Comparison of ENCODE assay signal across 1 cellular context in the genomic region with DNA sequence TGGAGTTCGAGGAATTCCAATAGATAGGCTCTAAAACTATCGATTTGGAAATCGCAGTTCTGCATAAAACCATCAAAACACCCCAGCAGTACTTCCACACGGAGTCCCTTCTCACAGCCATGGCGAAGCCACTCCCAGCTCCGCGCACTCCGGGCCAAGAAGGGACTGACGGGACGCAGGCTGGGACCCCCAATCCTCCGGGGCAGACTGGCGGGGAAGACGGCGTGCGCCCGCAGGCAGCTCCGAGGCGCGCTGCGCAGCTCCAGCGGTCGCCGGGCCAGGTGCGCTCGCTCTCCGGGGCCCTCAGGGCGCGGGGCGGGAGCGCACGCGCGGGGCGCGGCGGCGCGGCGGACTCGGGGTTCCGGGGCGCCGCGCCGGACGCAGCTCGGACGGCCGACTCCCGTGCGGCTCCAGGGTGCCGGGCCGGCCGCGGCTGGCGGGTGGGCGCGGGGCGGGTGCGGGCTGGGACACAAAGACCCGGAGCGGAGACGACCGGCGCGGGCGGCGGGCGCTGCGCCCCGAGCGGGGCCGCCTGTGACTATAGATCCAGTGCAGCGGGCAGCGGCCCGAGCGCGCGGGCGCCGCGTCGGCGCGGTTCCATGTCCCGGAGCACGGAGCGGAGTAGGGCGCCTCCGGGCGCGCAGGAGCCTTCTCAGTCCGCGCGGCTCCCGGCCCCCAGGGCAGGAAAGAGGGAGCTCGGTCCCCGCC.
TF ChIP-seq lines count a peak whose summit lies in the region.

No MANE protein-coding gene starts in this region.

TF ChIP-seq in HepG2, 621 proteins besides CTCF, POLR2A, EP300 and RAD21:
- TF ChIP-seq, protein P1, sequence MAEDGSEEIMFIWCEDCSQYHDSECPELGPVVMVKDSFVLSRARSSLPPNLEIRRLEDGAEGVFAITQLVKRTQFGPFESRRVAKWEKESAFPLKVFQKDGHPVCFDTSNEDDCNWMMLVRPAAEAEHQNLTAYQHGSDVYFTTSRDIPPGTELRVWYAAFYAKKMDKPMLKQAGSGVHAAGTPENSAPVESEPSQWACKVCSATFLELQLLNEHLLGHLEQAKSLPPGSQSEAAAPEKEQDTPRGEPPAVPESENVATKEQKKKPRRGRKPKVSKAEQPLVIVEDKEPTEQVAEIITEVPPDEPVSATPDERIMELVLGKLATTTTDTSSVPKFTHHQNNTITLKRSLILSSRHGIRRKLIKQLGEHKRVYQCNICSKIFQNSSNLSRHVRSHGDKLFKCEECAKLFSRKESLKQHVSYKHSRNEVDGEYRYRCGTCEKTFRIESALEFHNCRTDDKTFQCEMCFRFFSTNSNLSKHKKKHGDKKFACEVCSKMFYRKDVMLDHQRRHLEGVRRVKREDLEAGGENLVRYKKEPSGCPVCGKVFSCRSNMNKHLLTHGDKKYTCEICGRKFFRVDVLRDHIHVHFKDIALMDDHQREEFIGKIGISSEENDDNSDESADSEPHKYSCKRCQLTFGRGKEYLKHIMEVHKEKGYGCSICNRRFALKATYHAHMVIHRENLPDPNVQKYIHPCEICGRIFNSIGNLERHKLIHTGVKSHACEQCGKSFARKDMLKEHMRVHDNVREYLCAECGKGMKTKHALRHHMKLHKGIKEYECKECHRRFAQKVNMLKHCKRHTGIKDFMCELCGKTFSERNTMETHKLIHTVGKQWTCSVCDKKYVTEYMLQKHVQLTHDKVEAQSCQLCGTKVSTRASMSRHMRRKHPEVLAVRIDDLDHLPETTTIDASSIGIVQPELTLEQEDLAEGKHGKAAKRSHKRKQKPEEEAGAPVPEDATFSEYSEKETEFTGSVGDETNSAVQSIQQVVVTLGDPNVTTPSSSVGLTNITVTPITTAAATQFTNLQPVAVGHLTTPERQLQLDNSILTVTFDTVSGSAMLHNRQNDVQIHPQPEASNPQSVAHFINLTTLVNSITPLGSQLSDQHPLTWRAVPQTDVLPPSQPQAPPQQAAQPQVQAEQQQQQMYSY (CRISPR knock-in tag; IDR thresholded peaks at IDR 0.05): no peak
- TF ChIP-seq KDM6A (CRISPR knock-in tag; IDR thresholded peaks at IDR 0.05; ENCODE audit: low read depth) (no peak), RBFOX2 (IDR thresholded peaks at IDR 0.05; ENCODE audit: low read depth, low read length) (no peak), LCORL (IDR thresholded peaks at IDR 0.05) (no peak), LCORL (CRISPR knock-in tag; IDR thresholded peaks at IDR 0.05) (no peak), MBNL3 (CRISPR knock-in tag; conservative IDR thresholded peaks at IDR 0.05) (no peak), SIX1 (CRISPR knock-in tag; IDR thresholded peaks at IDR 0.05; ENCODE audit: borderline replicate concordance) (no peak), ZBTB7B (CRISPR knock-in tag; IDR thresholded peaks at IDR 0.05) (no peak), KDM1A (CRISPR knock-in tag; IDR thresholded peaks at IDR 0.05) (no peak), KLF16 (CRISPR knock-in tag; IDR thresholded peaks at IDR 0.05) (no peak), GFI1 (CRISPR knock-in tag; IDR thresholded peaks at IDR 0.05; ENCODE audit: borderline replicate concordance) (no peak), HIVEP1 (CRISPR knock-in tag; IDR thresholded peaks at IDR 0.05) (no peak), FOXP1 (IDR thresholded peaks at IDR 0.05) (no peak), FOXP1 (CRISPR knock-in tag; IDR thresholded peaks at IDR 0.05) (no peak)
- TF ChIP-seq, protein P2, sequence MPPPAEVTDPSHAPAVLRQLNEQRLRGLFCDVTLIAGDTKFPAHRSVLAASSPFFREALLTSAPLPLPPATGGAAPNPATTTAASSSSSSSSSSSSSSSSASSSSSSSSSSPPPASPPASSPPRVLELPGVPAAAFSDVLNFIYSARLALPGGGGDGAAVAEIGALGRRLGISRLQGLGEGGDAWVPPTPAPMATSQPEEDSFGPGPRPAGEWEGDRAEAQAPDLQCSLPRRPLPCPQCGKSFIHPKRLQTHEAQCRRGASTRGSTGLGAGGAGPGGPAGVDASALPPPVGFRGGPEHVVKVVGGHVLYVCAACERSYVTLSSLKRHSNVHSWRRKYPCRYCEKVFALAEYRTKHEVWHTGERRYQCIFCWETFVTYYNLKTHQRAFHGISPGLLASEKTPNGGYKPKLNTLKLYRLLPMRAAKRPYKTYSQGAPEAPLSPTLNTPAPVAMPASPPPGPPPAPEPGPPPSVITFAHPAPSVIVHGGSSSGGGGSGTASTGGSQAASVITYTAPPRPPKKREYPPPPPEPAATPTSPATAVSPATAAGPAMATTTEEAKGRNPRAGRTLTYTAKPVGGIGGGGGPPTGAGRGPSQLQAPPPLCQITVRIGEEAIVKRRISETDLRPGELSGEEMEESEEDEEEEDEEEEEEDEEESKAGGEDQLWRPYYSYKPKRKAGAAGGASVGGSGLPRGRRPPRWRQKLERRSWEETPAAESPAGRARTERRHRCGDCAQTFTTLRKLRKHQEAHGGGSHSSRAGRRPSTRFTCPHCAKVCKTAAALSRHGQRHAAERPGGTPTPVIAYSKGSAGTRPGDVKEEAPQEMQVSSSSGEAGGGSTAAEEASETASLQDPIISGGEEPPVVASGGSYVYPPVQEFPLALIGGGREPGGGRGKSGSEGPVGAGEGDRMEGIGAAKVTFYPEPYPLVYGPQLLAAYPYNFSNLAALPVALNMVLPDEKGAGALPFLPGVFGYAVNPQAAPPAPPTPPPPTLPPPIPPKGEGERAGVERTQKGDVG (CRISPR knock-in tag; IDR thresholded peaks at IDR 0.05; ENCODE audit: borderline replicate concordance): no peak
- TF ChIP-seq, protein P3, sequence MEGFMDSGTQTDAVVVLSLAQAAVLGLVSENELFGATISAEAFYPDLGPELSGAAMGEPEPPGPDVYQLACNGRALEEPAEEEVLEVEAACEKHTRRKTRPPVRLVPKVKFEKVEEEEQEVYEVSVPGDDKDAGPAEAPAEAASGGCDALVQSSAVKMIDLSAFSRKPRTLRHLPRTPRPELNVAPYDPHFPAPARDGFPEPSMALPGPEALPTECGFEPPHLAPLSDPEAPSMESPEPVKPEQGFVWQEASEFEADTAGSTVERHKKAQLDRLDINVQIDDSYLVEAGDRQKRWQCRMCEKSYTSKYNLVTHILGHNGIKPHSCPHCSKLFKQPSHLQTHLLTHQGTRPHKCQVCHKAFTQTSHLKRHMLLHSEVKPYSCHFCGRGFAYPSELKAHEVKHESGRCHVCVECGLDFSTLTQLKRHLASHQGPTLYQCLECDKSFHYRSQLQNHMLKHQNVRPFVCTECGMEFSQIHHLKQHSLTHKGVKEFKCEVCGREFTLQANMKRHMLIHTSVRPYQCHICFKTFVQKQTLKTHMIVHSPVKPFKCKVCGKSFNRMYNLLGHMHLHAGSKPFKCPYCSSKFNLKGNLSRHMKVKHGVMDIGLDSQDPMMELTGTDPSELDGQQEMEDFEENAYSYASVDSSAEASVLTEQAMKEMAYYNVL (CRISPR knock-in tag; IDR thresholded peaks at IDR 0.05; ENCODE audit: borderline replicate concordance): no peak
- TF ChIP-seq, protein P4, sequence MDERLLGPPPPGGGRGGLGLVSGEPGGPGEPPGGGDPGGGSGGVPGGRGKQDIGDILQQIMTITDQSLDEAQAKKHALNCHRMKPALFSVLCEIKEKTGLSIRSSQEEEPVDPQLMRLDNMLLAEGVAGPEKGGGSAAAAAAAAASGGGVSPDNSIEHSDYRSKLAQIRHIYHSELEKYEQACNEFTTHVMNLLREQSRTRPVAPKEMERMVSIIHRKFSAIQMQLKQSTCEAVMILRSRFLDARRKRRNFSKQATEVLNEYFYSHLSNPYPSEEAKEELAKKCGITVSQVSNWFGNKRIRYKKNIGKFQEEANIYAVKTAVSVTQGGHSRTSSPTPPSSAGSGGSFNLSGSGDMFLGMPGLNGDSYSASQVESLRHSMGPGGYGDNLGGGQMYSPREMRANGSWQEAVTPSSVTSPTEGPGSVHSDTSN (CRISPR knock-in tag; IDR thresholded peaks at IDR 0.05): no peak
- TF ChIP-seq, protein P5, sequence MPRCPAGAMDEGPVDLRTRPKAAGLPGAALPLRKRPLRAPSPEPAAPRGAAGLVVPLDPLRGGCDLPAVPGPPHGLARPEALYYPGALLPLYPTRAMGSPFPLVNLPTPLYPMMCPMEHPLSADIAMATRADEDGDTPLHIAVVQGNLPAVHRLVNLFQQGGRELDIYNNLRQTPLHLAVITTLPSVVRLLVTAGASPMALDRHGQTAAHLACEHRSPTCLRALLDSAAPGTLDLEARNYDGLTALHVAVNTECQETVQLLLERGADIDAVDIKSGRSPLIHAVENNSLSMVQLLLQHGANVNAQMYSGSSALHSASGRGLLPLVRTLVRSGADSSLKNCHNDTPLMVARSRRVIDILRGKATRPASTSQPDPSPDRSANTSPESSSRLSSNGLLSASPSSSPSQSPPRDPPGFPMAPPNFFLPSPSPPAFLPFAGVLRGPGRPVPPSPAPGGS (CRISPR knock-in tag; IDR thresholded peaks at IDR 0.05): no peak
